ENCODE assay signal across 8 cellular contexts in genomic region chr10:70558871-70559810, GRCh38. TPM values are rescaled to one million over a fixed set of nuclear protein-coding genes. Genes with fewer than 3 reads are reported as not detected.
DNase-seq lines count a peak whose midpoint lies in the region; ATAC-seq and TF ChIP-seq lines count a peak whose summit lies in the region.

No MANE protein-coding gene starts in this region.

- no peaks in the 10 kb centered on the region for H3K9me3 ChIP-seq in ovary
- H3K9me3 ChIP-seq in transverse colon = no peaks in the 10 kb centered on the region

- ATAC-seq in HG03520 (IDR thresholded peaks at IDR 0.05; ENCODE audit: unreplicated experiment) = no peak

- TF ChIP-seq POLR2A in ovary (IDR thresholded peaks at IDR 0.05) = no peak
- TF ChIP-seq POLR2A in transverse colon (IDR thresholded peaks at IDR 0.05) = no peak

- in situ Hi-C loops in transverse colon (cut with MboI; ENCODE audit: low pct_ligation_motif_present in 1 of 4, low pct_unique_long_range_greater_than_20kb in 1 of 4, low sequenced_read_pairs in 3 of 4) = loop anchor here in 1 of 4 donors (10.0 kb wide), 1 partner anchor 196 kb away; no protein-coding TSS in a partner anchor

- intact Hi-C loops in ovary (cut with DNase I) = loop anchor here in 1 of 4 donors (5.0 to 10.0 kb wide), 2 partner anchors 203 to 326 kb away; partner anchors contain the start of gene PCBD1
- intact Hi-C loops in transverse colon (cut with DNase I; ENCODE audit: low total_unique reads) = no loop called here

- WGBS in ovary, 3 donors = 29 to 32% (median 31%) methylated on average over 20 of the region's 20 CpGs
- WGBS in transverse colon (ENCODE audit: low coverage in 1 of 2), 2 donors = 35 to 57% methylated on average over 7 to 20 of the region's 20 CpGs

- TF ChIP-seq CTCF in fibroblast of mammary gland (conservative IDR thresholded peaks at IDR 0.05; ENCODE audit: control insufficient read depth, insufficient read depth, low read depth, low read length) (peak; percentile 45), ovary (IDR thresholded peaks at IDR 0.05) (no peak), transverse colon (IDR thresholded peaks at IDR 0.05) (peak in 4 of 5 experiments; percentile 32 to 62 (median 42))

- H3K4me3 ChIP-seq in fibroblast of mammary gland (ENCODE audit: control insufficient read depth, low read depth, low read length) (peak overlapping the region; percentile 16), ovary (no peak overlapping the region), transverse colon (no peak overlapping the region)

- H3K36me3 ChIP-seq in ovary (no peaks in the 10 kb centered on the region), transverse colon (no peaks in the 10 kb centered on the region)

- peak; percentile 21 for DNase-seq in DMS153 (lab: John Stamatoyannopoulos, UW)
- peak; percentile 34 for DNase-seq in HCEC 1CT
- peak; percentile 61 to 70 for DNase-seq in NOMO-1 (lab: John Stamatoyannopoulos, UW; ENCODE audit: unreplicated experiment in 2 of 2)
- DNase-seq in activated T-cell treated with anti-CD3 and anti-CD28 coated beads for 4 hours = peak; percentile 65
- DNase-seq in fibroblast of mammary gland (ENCODE audit: low read depth) = peak; percentile 63
- DNase-seq in ovary = peak; percentile 37 to 71 (median 56)
- DNase-seq in transverse colon = peak; percentile 71

- H3K27me3 ChIP-seq in ovary = no peaks in the 10 kb centered on the region
- H3K27me3 ChIP-seq in transverse colon = no peaks in the 10 kb centered on the region

- peaks cover 5% of the 10 kb centered on the region for H3K4me1 ChIP-seq in ovary (ENCODE audit: insufficient read depth)
- peaks cover 0 to 15% (median 5%) of the 10 kb centered on the region in 4 donors for H3K4me1 ChIP-seq in transverse colon

- H3K27ac ChIP-seq in ovary (no peak overlapping the region), transverse colon (no peak overlapping the region)

- TF ChIP-seq EP300 in ovary (IDR thresholded peaks at IDR 0.05) = no peak
- no peak for TF ChIP-seq EP300 in transverse colon (IDR thresholded peaks at IDR 0.05; ENCODE audit: low read depth)

RNA-seq across cellular contexts. Expression of gene PRF1, which starts 43.4 kb away (rescaled TPM):
- total RNA-seq in ovary (1 to 10 TPM in 6 of 7 donors, under 1 TPM in 1; 0.78 to 5.1 (median 1.3) TPM), transverse colon (10 to 100 TPM in 1 of 4 donors, 1 to 10 TPM in 2, under 1 TPM in 1; 0.80 to 12.7 (median 6.0) TPM)
- 1 to 10 TPM in 1 of 2 donors, under 1 TPM in 1; 0.58 to 4.5 TPM for polyA plus RNA-seq in ovary

Comparison
In these comparisons a context has a peak if more than half of its experiments do, and no peak if none do; other contexts are left out.
1. DNase-seq: peak in every context shown above with its lines; median percentile 71 in transverse colon; 66 in NOMO-1; 65 in activated T-cell treated with anti-CD3 and anti-CD28 coated beads for 4 hours; 63 in fibroblast of mammary gland; 56 in ovary; 34 in HCEC 1CT; 21 in DMS153.
2. CTCF ChIP-seq: peak in fibroblast of mammary gland (single experiment) and transverse colon (4 of 5); none in ovary (0 of 3).